17 cellular contexts compared by ENCODE assay signal in the genomic region with DNA sequence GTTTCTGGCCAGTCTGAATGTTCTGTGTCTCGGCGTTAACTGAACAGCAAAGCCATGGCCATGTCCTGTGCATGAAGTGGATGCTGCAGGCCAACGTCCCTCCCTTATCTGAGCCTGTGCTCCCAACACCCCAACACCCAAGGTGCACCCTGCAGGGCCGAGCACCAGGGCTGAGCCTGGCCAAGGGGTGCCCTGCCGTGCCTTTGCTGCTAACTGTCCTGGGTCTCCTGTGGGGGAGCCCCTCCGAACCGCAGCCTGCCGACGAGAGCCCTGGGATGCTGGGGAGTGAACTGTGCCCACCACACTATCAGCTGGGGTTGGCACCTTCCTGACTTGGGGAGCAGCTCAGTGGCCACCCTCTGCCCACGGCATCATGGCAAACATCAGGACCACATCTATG.
"Had no signal": no experiment of that assay in that cellular context is flagged by ENCODE, and none has a peak within 500 bp of the region (broad histone marks: within the 10 kb centered on the region; RNA-seq: fewer than 3 reads in every experiment).

No MANE protein-coding gene starts in this region.

- H3K4me3 ChIP-seq: esophagus muscularis mucosa, lung, skin epidermis had no signal

- H3K27ac ChIP-seq: epithelial cell of prostate, esophagus muscularis mucosa had no signal

- DNase-seq: effector memory CD4-positive, alpha-beta T cell; immature natural killer cell; left colon; left ventricle myocardium superior; mesenchymal stem cell; midbrain; posterior cingulate gyrus; stimulated activated CD4-positive, alpha-beta T cell treated with anti-CD3 and anti-CD28 coated beads, Interleukin-12 subunit alpha, Interleukin-12 subunit beta, amount 100 ng/mL, for 4 hours; stimulated activated naive CD4-positive, alpha-beta T cell treated with Interleukin-2 at 50 U/mL for 16 hours had no signal

- FAIRE-seq: endometrium, kidney had no signal

- H3K36me3 Mint-ChIP-seq: natural killer cell treated with Interleukin-12 subunit alpha and Interleukin-12 subunit beta and Interleukin-15 and Interleukin-18, amount 100 ng/mL, for 72 hours had no signal

- H3K9me3 ChIP-seq: esophagus muscularis mucosa had no signal

- H3K27me3 ChIP-seq: esophagus muscularis mucosa had no signal

- H3K4me3 Mint-ChIP-seq: immature natural killer cell; natural killer cell treated with Interleukin-12 subunit alpha and Interleukin-12 subunit beta and Interleukin-15 and Interleukin-18, amount 100 ng/mL, for 72 hours had no signal

- H3K9me3 Mint-ChIP-seq: immature natural killer cell; natural killer cell treated with Interleukin-12 subunit alpha and Interleukin-12 subunit beta and Interleukin-15 and Interleukin-18, amount 100 ng/mL, for 72 hours had no signal

- H3K27me3 Mint-ChIP-seq: natural killer cell treated with Interleukin-12 subunit alpha and Interleukin-12 subunit beta and Interleukin-15 and Interleukin-18, amount 100 ng/mL, for 72 hours had no signal

- H3K4me1 Mint-ChIP-seq: immature natural killer cell had no signal

- H3K27ac Mint-ChIP-seq: natural killer cell treated with Interleukin-12 subunit alpha and Interleukin-12 subunit beta and Interleukin-15 and Interleukin-18, amount 100 ng/mL, for 72 hours had no signal

- ATAC-seq: left colon; left ventricle myocardium superior; natural killer cell treated with Interleukin-12 subunit alpha and Interleukin-12 subunit beta and Interleukin-15 and Interleukin-18, amount 100 ng/mL, for 72 hours; sciatic nerve had no signal
